In genomic region chr14:51566831-51567582, GRCh38 we compare ENCODE assay signal across 14 cellular contexts.
A peak's percentile ranks its signal among the peaks of the same experiment; 100 is the strongest.
DNase-seq lines count a peak whose midpoint lies in the region; ATAC-seq and TF ChIP-seq lines count a peak whose summit lies in the region.
"Had no signal": no experiment of that assay in that cellular context is flagged by ENCODE, and none has a peak within 500 bp of the region (broad histone marks: within the 10 kb centered on the region; RNA-seq: fewer than 3 reads in every experiment).

No MANE protein-coding gene starts in this region.

- DNase-seq in activated CD4-positive, alpha-beta T cell treated with anti-CD3 and anti-CD28 coated beads, Interleukin-2, amount 10 ng/mL, durations not matched to agents 24 days and 14 days: peak; percentile 60
- DNase-seq in activated CD4-positive, alpha-beta T cell treated with anti-CD3 and anti-CD28 coated beads, Interleukin-2, amount 50 U/mL, for 4 hours: no peak
- DNase-seq in SJCRH30 (peak; percentile 28 to 56), natural killer cell (no peak), islet precursor cell (no peak), activated gamma-delta T cell treated with Interleukin-2 at 50 U/mL for 16 hours (no peak), NOMO-1 treated with dmso at 0.1 percent for 144 hours (lab: John Stamatoyannopoulos, UW; ENCODE audit: unreplicated experiment) (no peak)
- DNase-seq: activated CD4-positive, alpha-beta T cell treated with anti-CD3 and anti-CD28 coated beads, Interleukin-2, amount 50 U/mL, for 48 hours; KG1; kidney; NCI-H1436; substantia nigra had no signal

- no peak overlapping the region for H3K27ac Mint-ChIP-seq in activated CD4-positive, alpha-beta T cell treated with anti-CD3 and anti-CD28 coated beads, Interleukin-2, amount 10 ng/mL, durations not matched to agents 24 days and 14 days
- H3K27ac Mint-ChIP-seq in natural killer cell: peak overlapping the region in 1 of 2 donors; percentile 65

- H3K36me3 Mint-ChIP-seq in activated CD4-positive, alpha-beta T cell treated with anti-CD3 and anti-CD28 coated beads, Interleukin-2, amount 10 ng/mL, durations not matched to agents 24 days and 14 days (ENCODE audit: low read depth): no peaks in the 10 kb centered on the region
- peaks cover 7% of the 10 kb centered on the region for H3K36me3 Mint-ChIP-seq in natural killer cell

- no peaks in the 10 kb centered on the region for H3K9me3 ChIP-seq in HEK293 (ENCODE audit: control insufficient read depth, insufficient read depth, low read depth, low read length)
- no peaks in the 10 kb centered on the region for H3K9me3 ChIP-seq in SJCRH30 (replicated peaks)

- intact Hi-C loops in activated CD4-positive, alpha-beta T cell treated with anti-CD3 and anti-CD28 coated beads, Interleukin-2, amount 10 ng/mL, durations not matched to agents 24 days and 14 days (cut with micrococcal nuclease): no loop called here
- intact Hi-C loops in natural killer cell (cut with micrococcal nuclease): loop anchor here (2.0 kb wide), 1 partner anchor 30 kb away; no protein-coding TSS in a partner anchor

- H3K27ac ChIP-seq in HEK293 (ENCODE audit: extremely low read depth, low read depth, low read length) (no peak overlapping the region), SJCRH30 (no peak overlapping the region)
- H3K27ac ChIP-seq: parathyroid adenoma had no signal

- CTCF ChIA-PET in HEK293 (lab: Yijun Ruan, JAX): interaction anchor here (0.5 to 1.1 kb wide), 5 partner anchors 12 to 1603 kb away, joined by 3 to 4 read pairs (median 3); no protein-coding TSS in a partner anchor

- POLR2A ChIA-PET in HEK293 (lab: Yijun Ruan, JAX): no interaction called here

- peaks cover under 1% of the 10 kb centered on the region for H3K27me3 Mint-ChIP-seq in activated CD4-positive, alpha-beta T cell treated with anti-CD3 and anti-CD28 coated beads, Interleukin-2, amount 10 ng/mL, durations not matched to agents 24 days and 14 days
- H3K27me3 Mint-ChIP-seq in natural killer cell (ENCODE audit: low read depth in 2 of 2): peaks cover 4 to 23% of the 10 kb centered on the region in 2 donors

- H3K36me3 ChIP-seq in HEK293 (ENCODE audit: control insufficient read depth in 2 of 2, insufficient read depth in 1 of 2, low read length in 2 of 2): no peaks in the 10 kb centered on the region
- H3K36me3 ChIP-seq in SJCRH30: no peaks in the 10 kb centered on the region

- H3K4me3 ChIP-seq in HEK293 (ENCODE audit: low read depth, low read length) (no peak overlapping the region), SJCRH30 (no peak overlapping the region)

- ATAC-seq in natural killer cell: peak; percentile 39 to 93 (median 85)

- no peaks in the 10 kb centered on the region for H3K9me3 Mint-ChIP-seq in activated CD4-positive, alpha-beta T cell treated with anti-CD3 and anti-CD28 coated beads, Interleukin-2, amount 10 ng/mL, durations not matched to agents 24 days and 14 days
- no peaks in the 10 kb centered on the region for H3K9me3 Mint-ChIP-seq in natural killer cell

- H3K4me3 Mint-ChIP-seq in activated CD4-positive, alpha-beta T cell treated with anti-CD3 and anti-CD28 coated beads, Interleukin-2, amount 10 ng/mL, durations not matched to agents 24 days and 14 days: no peak overlapping the region
- peak overlapping the region; percentile 18 for H3K4me3 Mint-ChIP-seq in natural killer cell

- no peaks in the 10 kb centered on the region for H3K27me3 ChIP-seq in SJCRH30

- H3K4me1 ChIP-seq in HEK293 (ENCODE audit: control insufficient read depth, insufficient read depth, low read length) (peaks cover 4% of the 10 kb centered on the region; the same call in 1 of the 2 replicates), SJCRH30 (no peaks in the 10 kb centered on the region)
- H3K4me1 ChIP-seq: parathyroid adenoma had no signal

- TF ChIP-seq CTCF in HEK293 (tag by site-specific recombination; IDR thresholded peaks at IDR 0.05) (no peak), natural killer cell (IDR thresholded peaks at IDR 0.05) (no peak)

- peaks cover 3% of the 10 kb centered on the region for H3K4me1 Mint-ChIP-seq in activated CD4-positive, alpha-beta T cell treated with anti-CD3 and anti-CD28 coated beads, Interleukin-2, amount 10 ng/mL, durations not matched to agents 24 days and 14 days
- peaks cover 21 to 29% of the 10 kb centered on the region in 2 donors for H3K4me1 Mint-ChIP-seq in natural killer cell

TF ChIP-seq in HEK293, 187 proteins besides CTCF, POLR2A, EP300 and RAD21:
- TF ChIP-seq ZNF350 (tag by site-specific recombination; IDR thresholded peaks at IDR 0.05) (no peak), ZXDB (tag by site-specific recombination; IDR thresholded peaks at IDR 0.05) (no peak), ZNF302 (tag by site-specific recombination; IDR thresholded peaks at IDR 0.05; ENCODE audit: low read depth) (no peak), ZIC2 (tag by site-specific recombination; IDR thresholded peaks at IDR 0.05) (peak; percentile 20)

Comparison
In these comparisons a context has a peak if more than half of its experiments do, and no peak if none do; other contexts are left out.
1. DNase-seq: peak in activated CD4-positive, alpha-beta T cell treated with anti-CD3 and anti-CD28 coated beads, Interleukin-2, amount 10 ng/mL, durations not matched to agents 24 days and 14 days (single experiment) and SJCRH30 (2 of 2); none in activated CD4-positive, alpha-beta T cell treated with anti-CD3 and anti-CD28 coated beads, Interleukin-2, amount 50 U/mL, for 4 hours (0 of 2), natural killer cell (single experiment), islet precursor cell (single experiment), activated gamma-delta T cell treated with Interleukin-2 at 50 U/mL for 16 hours (single experiment) and NOMO-1 treated with dmso at 0.1 percent for 144 hours (single experiment).